8 cellular contexts compared by ENCODE assay signal in the genomic region with DNA sequence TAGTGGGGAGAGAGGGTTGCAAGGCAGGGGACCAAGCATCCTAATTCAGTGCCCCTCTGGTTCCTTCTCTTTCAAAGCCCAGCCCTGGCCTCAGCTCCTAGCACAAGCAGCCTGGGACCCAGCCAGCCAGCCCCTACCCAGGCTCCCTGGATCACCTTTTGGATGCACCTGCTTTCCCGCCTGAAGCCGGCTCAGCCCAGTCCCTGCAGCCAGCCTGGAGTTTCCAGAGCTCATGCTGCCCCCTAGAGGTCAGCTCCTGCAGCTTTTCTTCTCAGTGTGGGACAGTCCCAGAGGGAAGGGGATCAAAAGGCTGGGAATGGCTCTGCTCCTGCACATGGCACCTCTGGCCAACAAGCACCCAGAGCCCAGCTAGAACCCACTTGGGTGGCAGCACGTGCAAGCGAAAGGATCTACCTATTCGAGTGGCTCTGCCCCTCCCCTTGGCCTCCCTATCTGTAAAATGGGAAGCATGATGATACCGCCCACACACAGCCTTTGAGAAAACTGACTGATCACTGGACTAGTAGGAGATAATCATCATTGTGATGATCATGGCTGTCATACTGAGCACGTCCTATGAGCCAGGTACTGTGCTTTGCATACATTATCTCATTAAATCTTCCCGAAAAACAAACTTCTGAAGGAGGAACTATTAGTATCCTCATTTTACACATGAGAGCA. TPM values are rescaled to one million over a fixed set of nuclear protein-coding genes. Genes with fewer than 3 reads are reported as not detected.
A peak's percentile ranks its signal among the peaks of the same experiment; 100 is the strongest.
DNase-seq lines count a peak whose midpoint lies in the region; ATAC-seq and TF ChIP-seq lines count a peak whose summit lies in the region.

No MANE protein-coding gene starts in this region.

- ATAC-seq in GM21529 (IDR thresholded peaks at IDR 0.05; ENCODE audit: unreplicated experiment): peak; percentile 92
- no peak for ATAC-seq in gastrocnemius medialis

- no peaks in the 10 kb centered on the region for H3K27me3 ChIP-seq in gastrocnemius medialis

- TF ChIP-seq CTCF in gastrocnemius medialis (IDR thresholded peaks at IDR 0.05 in 4 of 5, conservative IDR thresholded peaks at IDR 0.05 in 1 of 5): peak in 2 of 5 experiments; percentile 16 to 36

- no peak overlapping the region for H3K4me3 ChIP-seq in gastrocnemius medialis

- DNase-seq in ELR (ENCODE audit: low read depth) (peak; percentile 72), LHCN-M2 (ENCODE audit: low read depth) (peak; percentile 28), T1000 (lab: John Stamatoyannopoulos, UW) (peak; percentile 30), cerebellum (ENCODE audit: low spot score) (peak; percentile 25), kidney tubule cell (ENCODE audit: low spot score) (peak; percentile 67), gastrocnemius medialis (no peak)
- peak; percentile 40 for DNase-seq in stimulated activated CD4-positive, alpha-beta T cell treated with anti-CD3 and anti-CD28 coated beads, Interleukin-4, amount 100 ng/mL, for 48 hours (ENCODE audit: low read depth in 2 of 2)

- no peak for TF ChIP-seq POLR2A in gastrocnemius medialis (IDR thresholded peaks at IDR 0.05)

- intact Hi-C loops in gastrocnemius medialis (cut with DNase I; ENCODE audit: low total_unique reads): no loop called here

- no peak overlapping the region for H3K27ac ChIP-seq in gastrocnemius medialis

- in situ Hi-C loops in gastrocnemius medialis (cut with MboI; ENCODE audit: low sequenced_read_pairs in 4 of 4): no loop called here

- H3K9me3 ChIP-seq in gastrocnemius medialis: no peaks in the 10 kb centered on the region

- no peaks in the 10 kb centered on the region for H3K4me1 ChIP-seq in gastrocnemius medialis

- H3K36me3 ChIP-seq in gastrocnemius medialis: no peaks in the 10 kb centered on the region

RNA-seq across cellular contexts. Expression of gene C5orf58, which starts 48.6 kb away (rescaled TPM):
- total RNA-seq in LHCN-M2 (2014; rRNA removed) (not detected in 2 replicates), cerebellum (not detected), gastrocnemius medialis (not detected)
- not detected for polyA plus RNA-seq in LHCN-M2 (2012)

Comparison
In these comparisons a context has a peak if more than half of its experiments do, and no peak if none do; other contexts are left out.
1. DNase-seq: peak in ELR (single experiment), LHCN-M2 (single experiment), T1000 (single experiment), cerebellum (single experiment), kidney tubule cell (single experiment) and stimulated activated CD4-positive, alpha-beta T cell treated with anti-CD3 and anti-CD28 coated beads, Interleukin-4, amount 100 ng/mL, for 48 hours (2 of 2); none in gastrocnemius medialis (0 of 2).